Comparison of ENCODE assay signal across 14 cellular contexts in the genomic region with DNA sequence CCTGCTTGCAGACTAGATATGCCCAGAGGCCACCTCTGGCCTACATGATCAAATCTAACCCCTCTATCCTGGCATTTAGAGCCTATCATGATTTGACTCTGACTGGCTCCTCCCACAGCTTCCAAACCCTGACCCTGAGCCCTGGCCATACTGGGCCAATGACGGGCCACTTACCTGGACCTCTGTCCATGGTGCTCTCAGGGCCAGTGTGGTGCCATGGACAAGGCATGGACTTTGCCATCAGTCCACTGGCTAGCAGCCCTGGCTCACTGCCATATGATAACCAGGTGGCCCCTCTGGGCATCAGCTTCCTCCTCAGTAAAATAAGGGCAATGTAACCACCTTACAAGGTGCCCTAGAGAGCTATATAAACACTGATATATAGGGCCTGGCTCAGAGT.
"Had no signal": no experiment of that assay in that cellular context is flagged by ENCODE, and none has a peak within 500 bp of the region (broad histone marks: within the 10 kb centered on the region; RNA-seq: fewer than 3 reads in every experiment).

No MANE protein-coding gene starts in this region.

- H3K27ac ChIP-seq: hepatocyte, left lung, lower lobe of right lung, stomach, thoracic aorta, transverse colon had no signal

- H3K36me3 ChIP-seq: left lung, lower lobe of right lung, stomach, thoracic aorta, transverse colon had no signal

- H3K4me3 ChIP-seq: hepatocyte, left lung, lower lobe of right lung, stomach, thoracic aorta, transverse colon had no signal

- H3K4me1 ChIP-seq: left lung, lower lobe of right lung, stomach, transverse colon had no signal

- H2AFZ ChIP-seq: hepatocyte had no signal

- ATAC-seq: left lung, lower lobe of right lung, natural killer cell had no signal

- H3K4me2 ChIP-seq: hepatocyte had no signal

- FAIRE-seq: colon, small intestine had no signal

- H3K9me3 ChIP-seq: lower lobe of right lung, stomach, thoracic aorta, transverse colon had no signal

- DNase-seq: foreskin melanocyte; head of caudate nucleus; left lung; lower lobe of right lung; natural killer cell; small intestine; stimulated activated CD4-positive, alpha-beta T cell treated with anti-CD3 and anti-CD28 coated beads, Interleukin-12 subunit alpha, Interleukin-12 subunit beta, amount 100 ng/mL, for 4 hours; stimulated activated naive CD4-positive, alpha-beta T cell; stomach; substantia nigra; transverse colon had no signal

- H3K79me2 ChIP-seq: hepatocyte had no signal
